ENCODE assay signal across 1 cellular context in the genomic region with DNA sequence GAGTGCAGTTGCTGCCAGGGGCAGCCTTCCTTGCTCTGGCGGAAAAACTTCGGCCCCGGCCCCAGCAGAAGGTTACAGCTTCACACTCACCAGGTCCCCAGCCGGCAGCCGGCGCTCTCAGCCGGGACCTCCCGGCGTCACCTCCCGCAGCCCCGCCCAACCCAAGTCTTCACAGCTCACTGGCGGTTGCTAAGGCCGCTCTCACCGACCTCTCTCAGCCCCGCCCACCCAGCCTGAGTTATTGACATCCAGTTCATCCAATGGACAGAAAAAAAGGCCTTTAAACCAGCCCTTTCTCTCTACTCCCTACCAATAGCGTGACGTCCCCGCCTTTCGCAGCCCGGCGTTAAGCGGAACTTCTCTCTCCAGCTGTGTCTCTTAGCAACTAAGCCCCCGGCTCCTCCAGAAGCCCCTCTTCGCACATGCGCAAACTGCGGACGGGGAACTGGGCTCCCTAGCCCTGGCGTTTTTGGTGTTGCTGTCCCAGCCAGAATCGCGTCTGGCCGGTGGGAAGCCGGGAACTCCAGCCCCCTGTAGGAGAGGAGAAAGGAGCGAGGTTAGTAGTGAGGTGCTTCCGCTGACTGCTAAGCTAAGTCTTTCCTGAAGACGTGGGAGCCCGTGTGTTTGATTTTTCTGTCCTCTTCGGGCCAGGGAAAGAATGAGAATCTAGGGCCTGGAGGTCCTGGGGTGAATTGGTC.
TF ChIP-seq lines count a peak whose summit lies in the region.

A gene (plus strand): TSS at position 376 of the 698 bp plus-strand sequence. CDS start 9,189 bp downstream, outside the sequence.

TF ChIP-seq in HepG2, 621 proteins besides CTCF, POLR2A, EP300 and RAD21 (continued from another document and continues in another):
- TF ChIP-seq CHD4 (IDR thresholded peaks at IDR 0.05; ENCODE audit: borderline replicate concordance, low read length) (no peak), ARID2 (CRISPR knock-in tag; IDR thresholded peaks at IDR 0.05; ENCODE audit: borderline replicate concordance) (no peak), ZNF468 (CRISPR knock-in tag; IDR thresholded peaks at IDR 0.05) (no peak), ZFP37 (CRISPR knock-in tag; IDR thresholded peaks at IDR 0.05; ENCODE audit: borderline replicate concordance) (no peak), POGZ (CRISPR knock-in tag; IDR thresholded peaks at IDR 0.05) (peak; percentile 45), SYNCRIP (IDR thresholded peaks at IDR 0.05; ENCODE audit: insufficient read depth, low read depth, low read length) (no peak), PAF1 (CRISPR knock-in tag; IDR thresholded peaks at IDR 0.05) (no peak), NFIB (CRISPR knock-in tag; IDR thresholded peaks at IDR 0.05; ENCODE audit: borderline replicate concordance) (no peak), DNMT1 (CRISPR knock-in tag; IDR thresholded peaks at IDR 0.05) (no peak), MAF1 (CRISPR knock-in tag; IDR thresholded peaks at IDR 0.05; ENCODE audit: borderline replicate concordance) (no peak), XBP1 (CRISPR knock-in tag; IDR thresholded peaks at IDR 0.05) (no peak), ATF7-NPFF (CRISPR knock-in tag; IDR thresholded peaks at IDR 0.05; ENCODE audit: low read depth) (no peak), SMYD3 (CRISPR knock-in tag; IDR thresholded peaks at IDR 0.05) (no peak), PAWR (CRISPR knock-in tag; IDR thresholded peaks at IDR 0.05; ENCODE audit: borderline replicate concordance) (no peak), ZNF251 (CRISPR knock-in tag; IDR thresholded peaks at IDR 0.05) (no peak), HMGA1 (CRISPR knock-in tag; conservative IDR thresholded peaks at IDR 0.05) (no peak), HDAC1 (CRISPR knock-in tag; IDR thresholded peaks at IDR 0.05) (peak; percentile 80), CEBPG (CRISPR knock-in tag; IDR thresholded peaks at IDR 0.05) (no peak), ZSCAN22 (CRISPR knock-in tag; IDR thresholded peaks at IDR 0.05) (no peak), NR2C2 (CRISPR knock-in tag; IDR thresholded peaks at IDR 0.05; ENCODE audit: borderline replicate concordance) (peak; percentile 56), ZNF563 (CRISPR knock-in tag; IDR thresholded peaks at IDR 0.05) (no peak), HIVEP1 (CRISPR knock-in tag; IDR thresholded peaks at IDR 0.05) (no peak), KDM1A (CRISPR knock-in tag; IDR thresholded peaks at IDR 0.05) (no peak), LCORL (IDR thresholded peaks at IDR 0.05) (no peak), LCORL (CRISPR knock-in tag; IDR thresholded peaks at IDR 0.05) (peak; percentile 61; the same call in 1 of the 2 replicates), DMAP1 (CRISPR knock-in tag; IDR thresholded peaks at IDR 0.05) (no peak), ZFP36 (IDR thresholded peaks at IDR 0.05; ENCODE audit: borderline replicate concordance, low read depth, low read length, partially characterized antibody) (no peak), ZNF567 (CRISPR knock-in tag; IDR thresholded peaks at IDR 0.05; ENCODE audit: borderline replicate concordance) (no peak), ZNF510 (CRISPR knock-in tag; IDR thresholded peaks at IDR 0.05; ENCODE audit: low read depth) (0 out of 2 replicates have a peak, but pooled peaks have one; percentile 45), ZNF547 (CRISPR knock-in tag; IDR thresholded peaks at IDR 0.05) (no peak), RFX5 (IDR thresholded peaks at IDR 0.05; ENCODE audit: low read depth, low read length) (peak; percentile 87), POLR2G (IDR thresholded peaks at IDR 0.05; ENCODE audit: low read depth, low read length) (peak; percentile 50; the same call in 1 of the 2 replicates), ZFX (CRISPR knock-in tag; IDR thresholded peaks at IDR 0.05; ENCODE audit: low read depth) (peak; percentile 63), TBX3 (IDR thresholded peaks at IDR 0.05; ENCODE audit: borderline replicate concordance) (no peak)
- TF ChIP-seq, protein P1, sequence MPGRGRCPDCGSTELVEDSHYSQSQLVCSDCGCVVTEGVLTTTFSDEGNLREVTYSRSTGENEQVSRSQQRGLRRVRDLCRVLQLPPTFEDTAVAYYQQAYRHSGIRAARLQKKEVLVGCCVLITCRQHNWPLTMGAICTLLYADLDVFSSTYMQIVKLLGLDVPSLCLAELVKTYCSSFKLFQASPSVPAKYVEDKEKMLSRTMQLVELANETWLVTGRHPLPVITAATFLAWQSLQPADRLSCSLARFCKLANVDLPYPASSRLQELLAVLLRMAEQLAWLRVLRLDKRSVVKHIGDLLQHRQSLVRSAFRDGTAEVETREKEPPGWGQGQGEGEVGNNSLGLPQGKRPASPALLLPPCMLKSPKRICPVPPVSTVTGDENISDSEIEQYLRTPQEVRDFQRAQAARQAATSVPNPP (CRISPR knock-in tag; IDR thresholded peaks at IDR 0.05) = no peak
- TF ChIP-seq, protein P2, sequence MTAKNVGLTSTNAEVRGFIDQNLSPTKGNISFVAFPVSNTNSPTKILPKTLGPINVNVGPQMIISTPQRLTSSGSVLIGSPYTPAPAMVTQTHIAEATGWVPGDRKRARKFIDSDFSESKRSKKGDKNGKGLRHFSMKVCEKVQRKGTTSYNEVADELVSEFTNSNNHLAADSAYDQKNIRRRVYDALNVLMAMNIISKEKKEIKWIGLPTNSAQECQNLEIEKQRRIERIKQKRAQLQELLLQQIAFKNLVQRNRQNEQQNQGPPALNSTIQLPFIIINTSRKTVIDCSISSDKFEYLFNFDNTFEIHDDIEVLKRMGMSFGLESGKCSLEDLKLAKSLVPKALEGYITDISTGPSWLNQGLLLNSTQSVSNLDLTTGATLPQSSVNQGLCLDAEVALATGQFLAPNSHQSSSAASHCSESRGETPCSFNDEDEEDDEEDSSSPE (CRISPR knock-in tag; IDR thresholded peaks at IDR 0.05) = 0 out of 2 replicates have a peak, but pooled peaks have one; percentile 25
- TF ChIP-seq, protein P3, sequence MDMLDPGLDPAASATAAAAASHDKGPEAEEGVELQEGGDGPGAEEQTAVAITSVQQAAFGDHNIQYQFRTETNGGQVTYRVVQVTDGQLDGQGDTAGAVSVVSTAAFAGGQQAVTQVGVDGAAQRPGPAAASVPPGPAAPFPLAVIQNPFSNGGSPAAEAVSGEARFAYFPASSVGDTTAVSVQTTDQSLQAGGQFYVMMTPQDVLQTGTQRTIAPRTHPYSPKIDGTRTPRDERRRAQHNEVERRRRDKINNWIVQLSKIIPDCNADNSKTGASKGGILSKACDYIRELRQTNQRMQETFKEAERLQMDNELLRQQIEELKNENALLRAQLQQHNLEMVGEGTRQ (IDR thresholded peaks at IDR 0.05; ENCODE audit: low read depth, low read length) = no peak
- TF ChIP-seq, protein P3 (CRISPR knock-in tag; IDR thresholded peaks at IDR 0.05; ENCODE audit: borderline replicate concordance) = no peak
- TF ChIP-seq, protein P4, sequence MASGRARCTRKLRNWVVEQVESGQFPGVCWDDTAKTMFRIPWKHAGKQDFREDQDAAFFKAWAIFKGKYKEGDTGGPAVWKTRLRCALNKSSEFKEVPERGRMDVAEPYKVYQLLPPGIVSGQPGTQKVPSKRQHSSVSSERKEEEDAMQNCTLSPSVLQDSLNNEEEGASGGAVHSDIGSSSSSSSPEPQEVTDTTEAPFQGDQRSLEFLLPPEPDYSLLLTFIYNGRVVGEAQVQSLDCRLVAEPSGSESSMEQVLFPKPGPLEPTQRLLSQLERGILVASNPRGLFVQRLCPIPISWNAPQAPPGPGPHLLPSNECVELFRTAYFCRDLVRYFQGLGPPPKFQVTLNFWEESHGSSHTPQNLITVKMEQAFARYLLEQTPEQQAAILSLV (CRISPR knock-in tag; IDR thresholded peaks at IDR 0.05; ENCODE audit: borderline replicate concordance) = no peak
- TF ChIP-seq, protein P5, sequence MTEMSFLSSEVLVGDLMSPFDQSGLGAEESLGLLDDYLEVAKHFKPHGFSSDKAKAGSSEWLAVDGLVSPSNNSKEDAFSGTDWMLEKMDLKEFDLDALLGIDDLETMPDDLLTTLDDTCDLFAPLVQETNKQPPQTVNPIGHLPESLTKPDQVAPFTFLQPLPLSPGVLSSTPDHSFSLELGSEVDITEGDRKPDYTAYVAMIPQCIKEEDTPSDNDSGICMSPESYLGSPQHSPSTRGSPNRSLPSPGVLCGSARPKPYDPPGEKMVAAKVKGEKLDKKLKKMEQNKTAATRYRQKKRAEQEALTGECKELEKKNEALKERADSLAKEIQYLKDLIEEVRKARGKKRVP (CRISPR knock-in tag; IDR thresholded peaks at IDR 0.05) = no peak
- TF ChIP-seq, protein P6, sequence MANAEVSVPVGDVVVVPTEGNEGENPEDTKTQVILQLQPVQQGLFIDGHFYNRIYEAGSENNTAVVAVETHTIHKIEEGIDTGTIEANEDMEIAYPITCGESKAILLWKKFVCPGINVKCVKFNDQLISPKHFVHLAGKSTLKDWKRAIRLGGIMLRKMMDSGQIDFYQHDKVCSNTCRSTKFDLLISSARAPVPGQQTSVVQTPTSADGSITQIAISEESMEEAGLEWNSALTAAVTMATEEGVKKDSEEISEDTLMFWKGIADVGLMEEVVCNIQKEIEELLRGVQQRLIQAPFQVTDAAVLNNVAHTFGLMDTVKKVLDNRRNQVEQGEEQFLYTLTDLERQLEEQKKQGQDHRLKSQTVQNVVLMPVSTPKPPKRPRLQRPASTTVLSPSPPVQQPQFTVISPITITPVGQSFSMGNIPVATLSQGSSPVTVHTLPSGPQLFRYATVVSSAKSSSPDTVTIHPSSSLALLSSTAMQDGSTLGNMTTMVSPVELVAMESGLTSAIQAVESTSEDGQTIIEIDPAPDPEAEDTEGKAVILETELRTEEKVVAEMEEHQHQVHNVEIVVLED (CRISPR knock-in tag; IDR thresholded peaks at IDR 0.05; ENCODE audit: borderline replicate concordance) = peak; percentile 58; the same call in 1 of the 2 replicates
- TF ChIP-seq, protein P7, sequence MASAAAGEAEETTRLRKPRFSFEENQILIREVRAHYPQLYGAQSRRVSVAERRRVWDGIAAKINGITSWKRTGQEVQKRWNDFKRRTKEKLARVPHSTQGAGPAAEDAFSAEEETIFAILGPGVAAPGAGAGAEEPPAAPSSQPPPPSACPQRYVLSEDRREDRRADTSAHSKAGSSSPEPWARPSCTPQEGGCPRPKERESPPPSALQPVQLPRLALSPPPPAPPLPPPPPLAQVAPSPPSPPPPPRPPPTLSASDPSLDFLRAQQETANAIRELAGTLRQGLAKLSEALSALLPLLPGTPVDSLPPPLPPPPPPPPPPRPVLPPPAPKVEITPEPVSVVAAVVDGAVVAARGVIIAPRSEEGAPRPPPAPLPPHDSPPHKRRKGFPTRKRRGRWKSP (CRISPR knock-in tag; IDR thresholded peaks at IDR 0.05) = peak; percentile 16; the same call in 1 of the 2 replicates
- TF ChIP-seq, protein P8, sequence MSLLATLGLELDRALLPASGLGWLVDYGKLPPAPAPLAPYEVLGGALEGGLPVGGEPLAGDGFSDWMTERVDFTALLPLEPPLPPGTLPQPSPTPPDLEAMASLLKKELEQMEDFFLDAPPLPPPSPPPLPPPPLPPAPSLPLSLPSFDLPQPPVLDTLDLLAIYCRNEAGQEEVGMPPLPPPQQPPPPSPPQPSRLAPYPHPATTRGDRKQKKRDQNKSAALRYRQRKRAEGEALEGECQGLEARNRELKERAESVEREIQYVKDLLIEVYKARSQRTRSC (CRISPR knock-in tag; IDR thresholded peaks at IDR 0.05; ENCODE audit: low read depth) = no peak
- TF ChIP-seq, protein P9, sequence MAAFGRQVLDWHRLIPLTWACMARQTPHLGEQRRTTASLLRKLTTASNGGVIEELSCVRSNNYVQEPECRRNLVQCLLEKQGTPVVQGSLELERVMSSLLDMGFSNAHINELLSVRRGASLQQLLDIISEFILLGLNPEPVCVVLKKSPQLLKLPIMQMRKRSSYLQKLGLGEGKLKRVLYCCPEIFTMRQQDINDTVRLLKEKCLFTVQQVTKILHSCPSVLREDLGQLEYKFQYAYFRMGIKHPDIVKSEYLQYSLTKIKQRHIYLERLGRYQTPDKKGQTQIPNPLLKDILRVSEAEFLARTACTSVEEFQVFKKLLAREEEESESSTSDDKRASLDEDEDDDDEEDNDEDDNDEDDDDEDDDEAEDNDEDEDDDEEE (CRISPR knock-in tag; IDR thresholded peaks at IDR 0.05) = no peak
- TF ChIP-seq, protein P10, sequence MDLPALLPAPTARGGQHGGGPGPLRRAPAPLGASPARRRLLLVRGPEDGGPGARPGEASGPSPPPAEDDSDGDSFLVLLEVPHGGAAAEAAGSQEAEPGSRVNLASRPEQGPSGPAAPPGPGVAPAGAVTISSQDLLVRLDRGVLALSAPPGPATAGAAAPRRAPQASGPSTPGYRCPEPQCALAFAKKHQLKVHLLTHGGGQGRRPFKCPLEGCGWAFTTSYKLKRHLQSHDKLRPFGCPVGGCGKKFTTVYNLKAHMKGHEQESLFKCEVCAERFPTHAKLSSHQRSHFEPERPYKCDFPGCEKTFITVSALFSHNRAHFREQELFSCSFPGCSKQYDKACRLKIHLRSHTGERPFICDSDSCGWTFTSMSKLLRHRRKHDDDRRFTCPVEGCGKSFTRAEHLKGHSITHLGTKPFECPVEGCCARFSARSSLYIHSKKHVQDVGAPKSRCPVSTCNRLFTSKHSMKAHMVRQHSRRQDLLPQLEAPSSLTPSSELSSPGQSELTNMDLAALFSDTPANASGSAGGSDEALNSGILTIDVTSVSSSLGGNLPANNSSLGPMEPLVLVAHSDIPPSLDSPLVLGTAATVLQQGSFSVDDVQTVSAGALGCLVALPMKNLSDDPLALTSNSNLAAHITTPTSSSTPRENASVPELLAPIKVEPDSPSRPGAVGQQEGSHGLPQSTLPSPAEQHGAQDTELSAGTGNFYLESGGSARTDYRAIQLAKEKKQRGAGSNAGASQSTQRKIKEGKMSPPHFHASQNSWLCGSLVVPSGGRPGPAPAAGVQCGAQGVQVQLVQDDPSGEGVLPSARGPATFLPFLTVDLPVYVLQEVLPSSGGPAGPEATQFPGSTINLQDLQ (CRISPR knock-in tag; IDR thresholded peaks at IDR 0.05) = no peak
- TF ChIP-seq, protein P11, sequence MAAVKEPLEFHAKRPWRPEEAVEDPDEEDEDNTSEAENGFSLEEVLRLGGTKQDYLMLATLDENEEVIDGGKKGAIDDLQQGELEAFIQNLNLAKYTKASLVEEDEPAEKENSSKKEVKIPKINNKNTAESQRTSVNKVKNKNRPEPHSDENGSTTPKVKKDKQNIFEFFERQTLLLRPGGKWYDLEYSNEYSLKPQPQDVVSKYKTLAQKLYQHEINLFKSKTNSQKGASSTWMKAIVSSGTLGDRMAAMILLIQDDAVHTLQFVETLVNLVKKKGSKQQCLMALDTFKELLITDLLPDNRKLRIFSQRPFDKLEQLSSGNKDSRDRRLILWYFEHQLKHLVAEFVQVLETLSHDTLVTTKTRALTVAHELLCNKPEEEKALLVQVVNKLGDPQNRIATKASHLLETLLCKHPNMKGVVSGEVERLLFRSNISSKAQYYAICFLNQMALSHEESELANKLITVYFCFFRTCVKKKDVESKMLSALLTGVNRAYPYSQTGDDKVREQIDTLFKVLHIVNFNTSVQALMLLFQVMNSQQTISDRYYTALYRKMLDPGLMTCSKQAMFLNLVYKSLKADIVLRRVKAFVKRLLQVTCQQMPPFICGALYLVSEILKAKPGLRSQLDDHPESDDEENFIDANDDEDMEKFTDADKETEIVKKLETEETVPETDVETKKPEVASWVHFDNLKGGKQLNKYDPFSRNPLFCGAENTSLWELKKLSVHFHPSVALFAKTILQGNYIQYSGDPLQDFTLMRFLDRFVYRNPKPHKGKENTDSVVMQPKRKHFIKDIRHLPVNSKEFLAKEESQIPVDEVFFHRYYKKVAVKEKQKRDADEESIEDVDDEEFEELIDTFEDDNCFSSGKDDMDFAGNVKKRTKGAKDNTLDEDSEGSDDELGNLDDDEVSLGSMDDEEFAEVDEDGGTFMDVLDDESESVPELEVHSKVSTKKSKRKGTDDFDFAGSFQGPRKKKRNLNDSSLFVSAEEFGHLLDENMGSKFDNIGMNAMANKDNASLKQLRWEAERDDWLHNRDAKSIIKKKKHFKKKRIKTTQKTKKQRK (IDR thresholded peaks at IDR 0.05; ENCODE audit: low read length) = no peak
